Comparison of ENCODE assay signal across 25 cellular contexts in the genomic region with DNA sequence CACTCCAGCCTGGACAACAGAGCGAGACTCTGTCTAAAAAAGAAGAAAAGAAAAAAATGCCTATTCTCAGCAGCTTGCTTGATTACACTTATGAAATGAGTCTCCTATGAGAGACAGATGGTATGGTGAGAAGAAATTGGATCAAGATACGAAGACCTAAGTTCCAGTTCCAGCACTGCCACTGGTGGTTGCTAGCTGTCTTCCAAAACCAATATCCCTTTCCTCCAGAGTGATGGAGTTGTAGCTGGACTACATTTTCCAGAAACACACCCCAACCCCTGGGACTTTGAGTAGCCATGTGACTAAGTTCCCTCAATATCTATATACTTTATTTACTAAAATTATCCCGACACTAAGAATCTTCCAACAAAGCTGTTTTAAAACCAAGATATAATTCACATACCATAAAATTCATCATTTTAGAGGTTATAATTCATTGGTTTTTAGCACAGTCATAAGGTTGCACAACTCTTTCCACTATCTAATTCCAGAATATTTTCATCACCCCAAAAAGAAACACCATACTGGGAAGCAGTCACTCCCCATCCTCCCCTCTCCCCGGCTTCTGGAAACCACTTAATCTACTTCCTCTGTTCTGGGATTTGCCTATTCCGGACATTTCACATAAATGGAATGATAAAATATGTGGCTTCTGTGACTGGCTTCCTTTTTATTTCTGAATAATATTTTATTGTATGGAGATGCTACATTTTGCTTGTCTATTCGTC.
DNase-seq lines count a peak whose midpoint lies in the region; ATAC-seq, FAIRE-seq and TF ChIP-seq lines count a peak whose summit lies in the region.
"Had no signal": no experiment of that assay in that cellular context is flagged by ENCODE, and none has a peak within 500 bp of the region (broad histone marks: within the 10 kb centered on the region; RNA-seq: fewer than 3 reads in every experiment).

No MANE protein-coding gene starts in this region.

- H2AFZ ChIP-seq in astrocyte (ENCODE audit: low read depth, low read length) = no peak overlapping the region

- H3K9me3 ChIP-seq in astrocyte (ENCODE audit: insufficient read depth, low read depth, low read length) (no peaks in the 10 kb centered on the region), skeletal muscle satellite cell (replicated peaks; ENCODE audit: low read length) (no peaks in the 10 kb centered on the region)
- H3K9me3 ChIP-seq: psoas muscle, suprapubic skin had no signal

- no peaks in the 10 kb centered on the region for H3K36me3 ChIP-seq in astrocyte (ENCODE audit: insufficient read depth, low read length)
- H3K36me3 ChIP-seq in skeletal muscle satellite cell (ENCODE audit: insufficient read depth, low read length) = peaks cover 4% of the 10 kb centered on the region

- H3K27me3 ChIP-seq in astrocyte (ENCODE audit: insufficient read depth, low read length) (no peaks in the 10 kb centered on the region), skeletal muscle satellite cell (ENCODE audit: control insufficient read depth, insufficient read depth, low read length) (no peaks in the 10 kb centered on the region)
- H3K27me3 ChIP-seq: suprapubic skin had no signal

- no peaks in the 10 kb centered on the region for H3K27me3 Mint-ChIP-seq in astrocyte (ENCODE audit: low read depth, unreplicated experiment)
- H3K27me3 Mint-ChIP-seq in activated CD4-positive, alpha-beta memory T cell treated with anti-CD3 and anti-CD28 coated beads for 36 hours = no peaks in the 10 kb centered on the region
- H3K27me3 Mint-ChIP-seq: activated CD4-positive, alpha-beta T cell treated with anti-CD3 and anti-CD28 coated beads, Interleukin-2, amount 10 ng/mL, durations not matched to agents 7 days and 5 days; CD8-positive, alpha-beta memory T cell; central memory CD8-positive, alpha-beta T cell had no signal

- DNase-seq in EH (ENCODE audit: low read depth) (peak; percentile 75), astrocyte (ENCODE audit: low read depth) (peak; percentile 63), Right ventricle myocardium superior (no peak), T1000 (lab: John Stamatoyannopoulos, UW) (no peak), midbrain (lab: John Stamatoyannopoulos, UW) (no peak)
- DNase-seq in activated CD4-positive, alpha-beta memory T cell treated with anti-CD3 and anti-CD28 coated beads for 36 hours = no peak
- DNase-seq: activated CD4-positive, alpha-beta T cell treated with anti-CD3 and anti-CD28 coated beads, Interleukin-2, amount 10 ng/mL, durations not matched to agents 7 days and 5 days; activated CD8-positive, alpha-beta memory T cell treated with anti-CD3 and anti-CD28 coated beads, Interleukin-2, amount 50 U/mL, for 48 hours; activated effector memory CD4-positive, alpha-beta T cell treated with Interleukin-2 at 50 U/mL for 16 hours; amniotic stem cell; CD8-positive, alpha-beta memory T cell; DMS79; effector CD8-positive, alpha-beta T cell; Kasumi-1; kidney; NCI-H1092 treated with DMSO at 0.1 percent for 48 hours; NCI-H2107; NCI-H524 treated with DMSO at 0.1 percent for 48 hours; psoas muscle; T-helper 1 cell had no signal

- H3K4me2 ChIP-seq in astrocyte (ENCODE audit: low read length) (no peak overlapping the region), skeletal muscle satellite cell (ENCODE audit: low read length) (peak overlapping the region; percentile 35)

- FAIRE-seq in astrocyte (lab: Jason Lieb, UNC) = no peak
- FAIRE-seq: kidney had no signal

- H3K4me1 Mint-ChIP-seq in astrocyte (ENCODE audit: low read depth, unreplicated experiment) = peaks cover 15% of the 10 kb centered on the region
- peaks cover 34% of the 10 kb centered on the region for H3K4me1 Mint-ChIP-seq in activated CD4-positive, alpha-beta memory T cell treated with anti-CD3 and anti-CD28 coated beads for 36 hours (ENCODE audit: low read depth)
- H3K4me1 Mint-ChIP-seq: central memory CD8-positive, alpha-beta T cell had no signal

- H3K4me3 Mint-ChIP-seq in astrocyte (ENCODE audit: unreplicated experiment) = peak overlapping the region; percentile 51
- H3K4me3 Mint-ChIP-seq in activated CD4-positive, alpha-beta memory T cell treated with anti-CD3 and anti-CD28 coated beads for 36 hours = no peak overlapping the region
- H3K4me3 Mint-ChIP-seq: activated CD4-positive, alpha-beta T cell treated with anti-CD3 and anti-CD28 coated beads, Interleukin-2, amount 10 ng/mL, durations not matched to agents 7 days and 5 days; CD8-positive, alpha-beta memory T cell; central memory CD8-positive, alpha-beta T cell had no signal

- ATAC-seq in Right ventricle myocardium superior (ENCODE audit: poor library complexity) (peak; percentile 84), GM21423 (IDR thresholded peaks at IDR 0.05; ENCODE audit: unreplicated experiment) (no peak)
- ATAC-seq: esophagus mucosa, psoas muscle had no signal

- no peaks in the 10 kb centered on the region for H3K9me3 Mint-ChIP-seq in astrocyte (ENCODE audit: unreplicated experiment)
- no peaks in the 10 kb centered on the region for H3K9me3 Mint-ChIP-seq in activated CD4-positive, alpha-beta memory T cell treated with anti-CD3 and anti-CD28 coated beads for 36 hours
- H3K9me3 Mint-ChIP-seq: activated CD4-positive, alpha-beta T cell treated with anti-CD3 and anti-CD28 coated beads, Interleukin-2, amount 10 ng/mL, durations not matched to agents 7 days and 5 days; CD8-positive, alpha-beta memory T cell; central memory CD8-positive, alpha-beta T cell had no signal

- TF ChIP-seq CTCF in astrocyte (IDR thresholded peaks at IDR 0.05; ENCODE audit: insufficient read depth, low read depth, low read length) = no peak

- H3K4me3 ChIP-seq in astrocyte (ENCODE audit: insufficient read depth, low read depth, low read length) (no peak overlapping the region), skeletal muscle satellite cell (ENCODE audit: low read length) (peak overlapping the region; percentile 24)
- H3K4me3 ChIP-seq: psoas muscle, suprapubic skin had no signal

- no peak overlapping the region for H3K27ac ChIP-seq in astrocyte (ENCODE audit: low read depth, low read length)
- H3K27ac ChIP-seq: psoas muscle, suprapubic skin had no signal

- no peaks in the 10 kb centered on the region for H3K79me2 ChIP-seq in astrocyte (ENCODE audit: insufficient read depth, low read length)

- H3K27ac Mint-ChIP-seq in astrocyte (ENCODE audit: unreplicated experiment) = no peak overlapping the region
- H3K27ac Mint-ChIP-seq in activated CD4-positive, alpha-beta memory T cell treated with anti-CD3 and anti-CD28 coated beads for 36 hours = no peak overlapping the region
- H3K27ac Mint-ChIP-seq: activated CD4-positive, alpha-beta T cell treated with anti-CD3 and anti-CD28 coated beads, Interleukin-2, amount 10 ng/mL, durations not matched to agents 7 days and 5 days had no signal

- POLR2A ChIA-PET in activated CD4-positive, alpha-beta memory T cell treated with anti-CD3 and anti-CD28 coated beads for 36 hours (lab: Charles Lee) = no interaction called here

- H4K20me1 ChIP-seq in astrocyte (ENCODE audit: insufficient read depth, low read length) = no peaks in the 10 kb centered on the region

- CTCF ChIA-PET in activated CD4-positive, alpha-beta memory T cell treated with anti-CD3 and anti-CD28 coated beads for 36 hours (lab: Charles Lee) = no interaction called here

- H3K36me3 Mint-ChIP-seq in astrocyte (ENCODE audit: low read depth, unreplicated experiment) = peaks cover 14% of the 10 kb centered on the region
- H3K36me3 Mint-ChIP-seq in activated CD4-positive, alpha-beta memory T cell treated with anti-CD3 and anti-CD28 coated beads for 36 hours = peaks cover 7% of the 10 kb centered on the region

- H3K4me1 ChIP-seq in astrocyte (ENCODE audit: insufficient read depth, low read length) (peaks cover 18% of the 10 kb centered on the region), skeletal muscle satellite cell (ENCODE audit: control insufficient read depth, insufficient read depth, low read length) (peaks cover 36% of the 10 kb centered on the region)
- H3K4me1 ChIP-seq: psoas muscle, suprapubic skin had no signal

- H3K9ac ChIP-seq in astrocyte (ENCODE audit: low read length) (no peak overlapping the region), skeletal muscle satellite cell (ENCODE audit: low read depth, low read length) (peak overlapping the region; percentile 36)

- intact Hi-C loops in Right ventricle myocardium superior (cut with DNase I) = no loop called here
- intact Hi-C loops in activated CD4-positive, alpha-beta memory T cell treated with anti-CD3 and anti-CD28 coated beads for 36 hours (cut with micrococcal nuclease) = no loop called here

Comparison
In these comparisons a context has a peak if more than half of its experiments do, and no peak if none do; other contexts are left out.
1. DNase-seq: peak in EH (single experiment) and astrocyte (single experiment); none in Right ventricle myocardium superior (single experiment), T1000 (single experiment), activated CD4-positive, alpha-beta memory T cell treated with anti-CD3 and anti-CD28 coated beads for 36 hours (single experiment) and midbrain (single experiment).